Comparison of ENCODE assay signal across 8 cellular contexts in genomic region chr5:108345541-108346171, GRCh38. TPM values are rescaled to one million over a fixed set of nuclear protein-coding genes. Genes with fewer than 3 reads are reported as not detected.
A peak's percentile ranks its signal among the peaks of the same experiment; 100 is the strongest.
DNase-seq lines count a peak whose midpoint lies in the region; ATAC-seq lines count a peak whose summit lies in the region.

No MANE protein-coding gene starts in this region.

- no peaks in the 10 kb centered on the region for H3K27me3 ChIP-seq in H7 (ENCODE audit: control insufficient read depth, insufficient read depth, low read length)

- DNase-seq in DMS79 (lab: John Stamatoyannopoulos, UW) (peak; percentile 23), RPMI8226 (peak; percentile 52), fibroblast of peridontal ligament (ENCODE audit: extremely low read depth) (peak; percentile 75), retina (peak; percentile 3), H7 (no peak)
- peak; percentile 46 for DNase-seq in Jurkat, Clone E6-1 (ENCODE audit: low read depth, low spot score)
- DNase-seq in activated CD4-positive, alpha-beta T cell treated with anti-CD3 and anti-CD28 coated beads for 1 hour: no peak

- H3K36me3 ChIP-seq in H7 (replicated peaks; ENCODE audit: control insufficient read depth, insufficient read depth, low read length): no peaks in the 10 kb centered on the region

- H3K4me3 ChIP-seq in Jurkat, Clone E6-1 (ENCODE audit: low read length): no peak overlapping the region
- H3K4me3 ChIP-seq in H7 (ENCODE audit: insufficient read depth, low read depth, low read length): no peak overlapping the region

- peak; percentile 66 for ATAC-seq in GM21367 (IDR thresholded peaks at IDR 0.05; ENCODE audit: unreplicated experiment)

RNA-seq across cellular contexts. Expression of gene FBXL17, which starts 36.2 kb away (rescaled TPM):
- 4.4 TPM for polyA plus RNA-seq in Jurkat, Clone E6-1 (2012; ENCODE audit: insufficient read depth, insufficient read length)
- 5.5 and 8.8 TPM in 2 replicates for total RNA-seq in H7 (2014; rRNA removed; shearing (Covaris generic))

Comparison
In these comparisons a context has a peak if more than half of its experiments do, and no peak if none do; other contexts are left out.
1. DNase-seq: peak in DMS79 (single experiment), Jurkat, Clone E6-1 (single experiment), RPMI8226 (single experiment), fibroblast of peridontal ligament (single experiment) and retina (single experiment); none in activated CD4-positive, alpha-beta T cell treated with anti-CD3 and anti-CD28 coated beads for 1 hour (single experiment) and H7 (single experiment).